In the genomic region with DNA sequence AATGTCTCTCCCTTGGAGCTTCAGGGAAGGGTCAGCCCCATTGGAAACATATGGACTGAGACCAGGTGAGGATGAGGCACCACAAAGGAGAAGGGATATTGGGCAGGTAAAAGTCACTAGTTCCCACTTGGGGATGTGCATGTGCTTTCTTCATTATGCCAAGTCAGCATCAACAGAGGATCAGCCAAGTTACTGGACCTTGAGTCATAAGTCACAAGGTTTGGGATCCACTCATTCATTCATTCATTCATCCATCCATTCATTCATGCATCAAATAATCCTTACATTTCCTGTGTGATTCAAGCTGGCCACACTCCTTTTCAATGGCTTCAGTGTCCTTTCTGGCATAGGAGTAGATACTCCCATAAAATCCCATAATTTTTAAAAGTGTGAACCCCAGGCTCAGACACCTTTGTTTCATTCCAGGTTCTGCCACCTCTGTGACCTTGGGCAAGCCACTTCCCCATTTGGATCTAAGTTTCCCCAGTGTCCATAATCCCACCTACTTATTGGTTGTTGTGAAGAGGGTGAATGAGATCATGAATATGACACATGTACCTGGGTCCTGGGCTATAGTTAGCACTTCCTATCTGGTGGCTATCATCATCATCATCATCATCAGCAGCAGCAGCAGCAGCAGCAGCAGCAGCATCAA, we compare ENCODE assay signal across 18 cellular contexts.
"Had no signal": no experiment of that assay in that cellular context is flagged by ENCODE, and none has a peak within 500 bp of the region (broad histone marks: within the 10 kb centered on the region; RNA-seq: fewer than 3 reads in every experiment).

No MANE protein-coding gene starts in this region.

- H3K27ac Mint-ChIP-seq: IgD-negative memory B cell had no signal

- DNase-seq: KBM-7, MV-4-11, NCI-H1048, NCI-H1105, NCI-H146, NCI-H1694 treated with DMSO at 0.1 percent for 48 hours, NCI-H1930, NCI-H2081, NCI-H2107, NCI-H2227 treated with DMSO at 0.1 percent for 48 hours, NCI-H526 treated with DMSO at 0.1 percent for 48 hours, NCI-H774, SHP77, SK-N-SH, T-helper 1 cell had no signal

- H3K9ac ChIP-seq: SK-N-SH had no signal

- FAIRE-seq: RCC 7860 had no signal

- H3K4me1 Mint-ChIP-seq: IgD-negative memory B cell had no signal

- H3K4me3 Mint-ChIP-seq: IgD-negative memory B cell had no signal

- H3K4me2 ChIP-seq: SK-N-SH had no signal

- H3K27ac ChIP-seq: RWPE1 had no signal

- H3K36me3 Mint-ChIP-seq: IgD-negative memory B cell had no signal
